13 cellular contexts compared by ENCODE assay signal in the genomic region with DNA sequence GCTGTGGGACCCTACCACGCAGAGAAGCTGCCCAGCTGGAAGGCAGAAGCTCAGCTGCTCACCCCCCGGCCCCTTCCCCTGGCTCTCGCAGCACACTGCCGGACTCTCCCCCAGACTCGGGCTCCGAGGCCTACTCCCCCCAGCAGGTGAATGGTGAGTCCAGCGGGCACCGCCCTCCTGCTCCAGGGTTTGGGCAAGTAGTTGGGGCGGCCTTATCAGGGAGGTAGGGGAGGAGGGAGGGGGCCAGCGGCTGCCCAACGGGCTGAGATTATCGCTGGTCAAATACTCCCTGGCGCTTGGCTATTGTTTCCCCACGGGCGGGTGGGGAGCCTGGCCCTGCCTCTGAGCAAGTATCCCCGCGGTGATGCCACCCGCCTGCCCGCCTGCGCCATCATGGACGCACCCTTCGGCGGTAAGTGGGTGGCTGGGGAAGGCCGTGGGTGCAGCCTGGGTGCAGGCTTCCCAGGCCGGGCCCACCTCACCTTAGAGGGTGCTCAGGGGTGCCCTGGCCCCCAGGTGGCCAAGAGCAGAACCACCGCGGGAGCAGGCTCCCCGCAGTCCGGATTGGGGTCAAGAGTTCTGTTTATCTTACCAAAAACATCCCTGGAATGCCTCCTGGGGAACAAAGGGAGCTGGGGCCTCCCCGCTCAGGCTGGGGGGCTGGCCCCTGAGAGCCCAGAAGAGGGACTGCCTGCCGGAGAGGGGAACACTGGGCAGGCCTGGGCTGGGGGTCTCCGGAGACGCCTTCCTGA. TPM values are rescaled to one million over a fixed set of nuclear protein-coding genes. Genes with fewer than 3 reads are reported as not detected.
DNase-seq lines count a peak whose midpoint lies in the region; ATAC-seq, FAIRE-seq and TF ChIP-seq lines count a peak whose summit lies in the region.
"Had no signal": no experiment of that assay in that cellular context is flagged by ENCODE, and none has a peak within 500 bp of the region (broad histone marks: within the 10 kb centered on the region; RNA-seq: fewer than 3 reads in every experiment).

No MANE protein-coding gene starts in this region.

- no peaks in the 10 kb centered on the region for H3K36me3 Mint-ChIP-seq in neural progenitor cell
- H3K36me3 Mint-ChIP-seq: activated naive CD4-positive, alpha-beta T cell treated with anti-CD3 and anti-CD28 coated beads, Interleukin-2, amount 50 U/mL, for 24 hours had no signal

- CTCF ChIA-PET in GM12878 (lab: Yijun Ruan, JAX) (interaction anchor here (1.0 kb wide), 1 partner anchor 36 kb away, joined by 3 read pairs; no protein-coding TSS in a partner anchor), HEK293T (lab: Yijun Ruan, JAX) (no interaction called here)

- RAD21 ChIA-PET in GM12878 (lab: Charles Lee; ENCODE audit: unreplicated experiment): no interaction called here

- TF ChIP-seq CTCF in GM12872 (IDR thresholded peaks at IDR 0.05; ENCODE audit: insufficient read depth, low read depth, low read length) (peak; percentile 32; the same call in 1 of the 3 replicates), GM12878 (IDR thresholded peaks at IDR 0.05 in 2 of 3, conservative IDR thresholded peaks at IDR 0.05 in 1 of 3; ENCODE audit: control insufficient read depth in 2 of 3, extremely low read depth in 1 of 3, insufficient read depth in 1 of 3, low read depth in 3 of 3, low read length in 3 of 3) (no peak), neural progenitor cell (IDR thresholded peaks at IDR 0.05) (peak; percentile 42), esophagus muscularis mucosa (IDR thresholded peaks at IDR 0.05) (no peak)

- no peak for DNase-seq in GM12878 (ENCODE audit: low read depth, low spot score)
- peak; percentile 63 for DNase-seq in neural progenitor cell (ENCODE audit: low spot score)
- no peak for DNase-seq in HEK293T (ENCODE audit: extremely low spot score)
- DNase-seq in activated CD4-positive, alpha-beta T cell treated with anti-CD3 and anti-CD28 coated beads, Interleukin-2, amount 50 U/mL, for 48 hours: no peak
- no peak for DNase-seq in esophagus muscularis mucosa (ENCODE audit: extremely low spot score)
- DNase-seq: activated CD4-positive, alpha-beta T cell treated with anti-CD3 and anti-CD28 coated beads for 48 hours; kidney; NCI-H2081 treated with DMSO at 0.1 percent for 48 hours; sigmoid colon had no signal

- TF ChIP-seq RAD21 in GM12878 (IDR thresholded peaks at IDR 0.05; ENCODE audit: insufficient read depth, low read depth, low read length): no peak

- POLR2A ChIA-PET in GM12878 (lab: Charles Lee) (no interaction called here), HEK293T (lab: Yijun Ruan, JAX) (no interaction called here)

- no peak overlapping the region for H3K4me3 Mint-ChIP-seq in neural progenitor cell
- H3K4me3 Mint-ChIP-seq: activated naive CD4-positive, alpha-beta T cell treated with anti-CD3 and anti-CD28 coated beads, Interleukin-2, amount 50 U/mL, for 24 hours had no signal

- in situ Hi-C loops in GM12878 (cut with MboI): no loop called here

- BruUV-seq in GM12878 (replicated peaks; lab: Mats Ljungman, UMichigan): no TSS peak

- H3K27ac Mint-ChIP-seq in neural progenitor cell: no peak overlapping the region
- H3K27ac Mint-ChIP-seq: activated naive CD4-positive, alpha-beta T cell treated with anti-CD3 and anti-CD28 coated beads, Interleukin-2, amount 50 U/mL, for 24 hours had no signal

- H3F3A ChIP-seq in neural progenitor cell (ENCODE audit: low read depth): no peaks in the 10 kb centered on the region

- no peaks in the 10 kb centered on the region for H3K9me3 Mint-ChIP-seq in neural progenitor cell
- H3K9me3 Mint-ChIP-seq: activated naive CD4-positive, alpha-beta T cell treated with anti-CD3 and anti-CD28 coated beads, Interleukin-2, amount 50 U/mL, for 24 hours had no signal

- no peaks in the 10 kb centered on the region for H4K20me1 ChIP-seq in GM12878 (ENCODE audit: control insufficient read depth, insufficient read depth)
- no peaks in the 10 kb centered on the region for H4K20me1 ChIP-seq in neural progenitor cell (ENCODE audit: low read depth)

- no peaks in the 10 kb centered on the region for H3K27me3 ChIP-seq in GM12878 (replicated peaks in 1 of 2; ENCODE audit: control insufficient read depth in 2 of 2, insufficient read depth in 2 of 2, low read length in 1 of 2)
- no peaks in the 10 kb centered on the region for H3K27me3 ChIP-seq in neural progenitor cell
- peaks cover 0 to 7% (median 0%) of the 10 kb centered on the region in 4 donors for H3K27me3 ChIP-seq in esophagus muscularis mucosa

- no peaks in the 10 kb centered on the region for H3K4me1 ChIP-seq in GM12878 (ENCODE audit: control insufficient read depth, insufficient read depth, low read length)
- H3K4me1 ChIP-seq in neural progenitor cell: peaks cover 14% of the 10 kb centered on the region
- peaks cover 0 to 7% (median 3%) of the 10 kb centered on the region in 4 donors for H3K4me1 ChIP-seq in esophagus muscularis mucosa
- H3K4me1 ChIP-seq: sigmoid colon had no signal

- intact Hi-C loops in GM12878 (cut with micrococcal nuclease; ENCODE audit: unreplicated experiment) (no loop called here), esophagus muscularis mucosa (cut with DNase I) (no loop called here)

- no peak overlapping the region for H2AFZ ChIP-seq in GM12878 (ENCODE audit: control insufficient read depth, low read depth, low read length)
- no peak overlapping the region for H2AFZ ChIP-seq in neural progenitor cell (replicated peaks)

- TF ChIP-seq EP300 in GM12878 (IDR thresholded peaks at IDR 0.05; ENCODE audit: borderline replicate concordance in 1 of 2, control insufficient read depth in 1 of 2, low read depth in 2 of 2, low read length in 2 of 2) (no peak), esophagus muscularis mucosa (IDR thresholded peaks at IDR 0.05) (no peak)

- H3K4me2 ChIP-seq in GM12878 (ENCODE audit: control insufficient read depth, insufficient read depth) (no peak overlapping the region), neural progenitor cell (peak overlapping the region; percentile 13)

- 67% methylated on average over 27 of the region's 33 CpGs for WGBS in GM12878 (ENCODE audit: insufficient coverage, insufficient replicate concordance, low lambda C conversion rate, missing lambda C conversion rate)
- 28% methylated on average over 8 of the region's 33 CpGs for WGBS in esophagus muscularis mucosa

- H3K4me1 Mint-ChIP-seq in neural progenitor cell: peaks cover 23% of the 10 kb centered on the region

- peak; percentile 44; the same call in 2 of the 3 replicates for ATAC-seq in GM12878

- FAIRE-seq in GM12878 (lab: Jason Lieb, UNC): no peak
- FAIRE-seq: endometrium, kidney had no signal

- H3K79me2 ChIP-seq in GM12878 (ENCODE audit: control insufficient read depth, insufficient read depth, low read length) (no peaks in the 10 kb centered on the region), neural progenitor cell (ENCODE audit: low read depth) (no peaks in the 10 kb centered on the region)

- peaks cover 5% of the 10 kb centered on the region for H3K27me3 Mint-ChIP-seq in neural progenitor cell (ENCODE audit: insufficient read depth, low read depth)
- H3K27me3 Mint-ChIP-seq: activated naive CD4-positive, alpha-beta T cell treated with anti-CD3 and anti-CD28 coated beads, Interleukin-2, amount 50 U/mL, for 24 hours had no signal

- H3K36me3 ChIP-seq in GM12878 (ENCODE audit: control insufficient read depth in 2 of 2, insufficient read depth in 2 of 2, low read length in 1 of 2) (no peaks in the 10 kb centered on the region), neural progenitor cell (no peaks in the 10 kb centered on the region), esophagus muscularis mucosa (no peaks in the 10 kb centered on the region)
- H3K36me3 ChIP-seq: sigmoid colon had no signal

- H3K9me3 ChIP-seq in GM12878 (replicated peaks; ENCODE audit: control insufficient read depth, insufficient read depth, low read length): no peaks in the 10 kb centered on the region
- no peaks in the 10 kb centered on the region for H3K9me3 ChIP-seq in neural progenitor cell (ENCODE audit: low read depth)
- H3K9me3 ChIP-seq in esophagus muscularis mucosa: no peaks in the 10 kb centered on the region
- H3K9me3 ChIP-seq: sigmoid colon had no signal

- H3K4me3 ChIP-seq in GM12878 (no peak overlapping the region), neural progenitor cell (no peak overlapping the region), esophagus muscularis mucosa (no peak overlapping the region)
- H3K4me3 ChIP-seq: sigmoid colon had no signal

- SMC1A ChIA-PET in GM12878 (lab: Charles Lee; ENCODE audit: uncharacterized antibody, unreplicated experiment): no interaction called here

- no peak for TF ChIP-seq POLR2A in GM12878 (IDR thresholded peaks at IDR 0.05; ENCODE audit: low read depth, low read length)
- no peak for TF ChIP-seq POLR2A in esophagus muscularis mucosa (IDR thresholded peaks at IDR 0.05; ENCODE audit: low read depth)

- H3K27ac ChIP-seq in GM12878 (ENCODE audit: control insufficient read depth, insufficient read depth): no peak overlapping the region
- H3K27ac ChIP-seq in neural progenitor cell: no peak overlapping the region
- no peak overlapping the region for H3K27ac ChIP-seq in esophagus muscularis mucosa (replicated peaks in 1 of 4)
- H3K27ac ChIP-seq: RWPE1, sigmoid colon had no signal

- H3K9ac ChIP-seq in GM12878 (ENCODE audit: control insufficient read depth, insufficient read depth, low read length) (no peak overlapping the region), neural progenitor cell (peak overlapping the region; percentile 32)

RNA-seq across cellular contexts. Expression of gene MYRF, which starts 16.9 kb away (rescaled TPM):
- total RNA-seq in GM12878 (2013; cell fraction: nucleolus; rRNA removed): 24.0 and 28.0 TPM in 2 replicates
- total RNA-seq in GM12878 (2014; rRNA removed) (1.0 and 1.1 TPM in 2 replicates), GM12878 (2014; rRNA removed; fragmentation: Illumina TruSeq; extraction: Trizol) (0.27 and 0.60 TPM in 2 replicates), GM12878 (2021) (2.0 and 3.1 TPM in 2 replicates), neural progenitor cell (ENCODE audit: low replicate concordance) (1.9 and 5.8 TPM in 2 replicates), esophagus muscularis mucosa (under 1 TPM; under 0.01 to 0.71 (median 0.40) TPM)
- 1.1 TPM for polyA plus RNA-seq in GM12878 (2011; ENCODE audit: low read depth)
- polyA plus RNA-seq in GM12878 (2011; rRNA removed) (9.6 and 15.6 TPM in 2 replicates), GM12878 (2014; fragmentation: Illumina TruSeq; extraction: Trizol) (0.93 and 1.2 TPM in 2 replicates), GM12878 (2014; fragmentation: Nextera tagmentation; extraction: Ambion mirVana) (under 1 TPM; 0.33 to 0.55 TPM), GM12878 (2014; rRNA removed) (1.7 TPM in 2 replicates), GM12878 (2016; fragmentation: Nextera tagmentation; extraction: Ambion mirVana) (under 1 TPM; 0.50 to 0.64 TPM)
- polyA plus RNA-seq in GM12878 (2011; cell fraction: cytosol; rRNA removed): 24.7 and 27.8 TPM in 2 replicates
- polyA plus RNA-seq in GM12878 (2011; cell fraction: nucleus; rRNA removed): 201 and 207 TPM in 2 replicates
- 1.7 and 2.1 TPM in 2 replicates for polyA plus RNA-seq in GM12878 (2012)
- polyA minus RNA-seq in GM12878 (2011; rRNA and poly(A)+ RNA removed): 14.6 and 28.9 TPM in 2 replicates
- polyA minus RNA-seq in GM12878 (2011; cell fraction: cytosol; rRNA and poly(A)+ RNA removed): 17.6 and 22.6 TPM in 2 replicates
- 38.2 and 54.2 TPM in 2 replicates for polyA minus RNA-seq in GM12878 (2011; cell fraction: nucleus; rRNA and poly(A)+ RNA removed)

RNA-seq across cellular contexts. Expression of gene TMEM258, which starts 23.1 kb away (rescaled TPM):
- total RNA-seq in GM12878 (2013; cell fraction: nucleolus; rRNA removed): 43.6 and 56.9 TPM in 2 replicates
- 233 and 251 TPM in 2 replicates for total RNA-seq in GM12878 (2014; rRNA removed)
- 202 and 218 TPM in 2 replicates for total RNA-seq in GM12878 (2014; rRNA removed; fragmentation: Illumina TruSeq; extraction: Trizol)
- 157 and 160 TPM in 2 replicates for total RNA-seq in GM12878 (2021)
- polyA plus RNA-seq in GM12878 (2011; ENCODE audit: low read depth): 130 TPM
- 373 and 532 TPM in 2 replicates for polyA plus RNA-seq in GM12878 (2011; rRNA removed)
- polyA plus RNA-seq in GM12878 (2011; cell fraction: cytosol; rRNA removed): 536 and 608 TPM in 2 replicates
- 121 and 202 TPM in 2 replicates for polyA plus RNA-seq in GM12878 (2011; cell fraction: nucleus; rRNA removed)
- polyA plus RNA-seq in GM12878 (2012): 400 and 645 TPM in 2 replicates
- polyA plus RNA-seq in GM12878 (2014; fragmentation: Illumina TruSeq; extraction: Trizol): 167 and 194 TPM in 2 replicates
- 100 to 1,000 TPM; 800 to 840 TPM for polyA plus RNA-seq in GM12878 (2014; fragmentation: Nextera tagmentation; extraction: Ambion mirVana)
- polyA plus RNA-seq in GM12878 (2014; rRNA removed): 252 and 261 TPM in 2 replicates
- polyA plus RNA-seq in GM12878 (2016; fragmentation: Nextera tagmentation; extraction: Ambion mirVana): 100 to 1,000 TPM; 390 to 393 TPM
- 208 and 236 TPM in 2 replicates for polyA minus RNA-seq in GM12878 (2011; rRNA and poly(A)+ RNA removed)
- polyA minus RNA-seq in GM12878 (2011; cell fraction: cytosol; rRNA and poly(A)+ RNA removed): 78.8 and 105 TPM in 2 replicates
- polyA minus RNA-seq in GM12878 (2011; cell fraction: nucleus; rRNA and poly(A)+ RNA removed): 58.0 and 65.3 TPM in 2 replicates
- 71.4 and 98.9 TPM in 2 replicates for total RNA-seq in neural progenitor cell (ENCODE audit: low replicate concordance)
- 10 to 100 TPM; 34.5 to 48.2 (median 43.8) TPM for total RNA-seq in esophagus muscularis mucosa

RNA-seq across cellular contexts. Expression of gene FEN1, which starts 23.4 kb away (rescaled TPM):
- 16.7 and 19.0 TPM in 2 replicates for total RNA-seq in GM12878 (2013; cell fraction: nucleolus; rRNA removed)
- total RNA-seq in GM12878 (2014; rRNA removed) (136 TPM in 2 replicates), GM12878 (2014; rRNA removed; fragmentation: Illumina TruSeq; extraction: Trizol) (117 and 135 TPM in 2 replicates), GM12878 (2021) (127 and 129 TPM in 2 replicates), neural progenitor cell (ENCODE audit: low replicate concordance) (51.8 and 68.9 TPM in 2 replicates), esophagus muscularis mucosa (10 to 100 TPM in 1 of 4 donors, 1 to 10 TPM in 3; 5.0 to 10.2 (median 7.5) TPM)
- polyA plus RNA-seq in GM12878 (2011; ENCODE audit: low read depth): 42.9 TPM
- polyA plus RNA-seq in GM12878 (2011; rRNA removed) (94.3 and 94.4 TPM in 2 replicates), GM12878 (2014; fragmentation: Illumina TruSeq; extraction: Trizol) (92.7 and 120 TPM in 2 replicates), GM12878 (2014; fragmentation: Nextera tagmentation; extraction: Ambion mirVana) (10 to 100 TPM; 54.8 to 99.9 TPM), GM12878 (2014; rRNA removed) (110 and 130 TPM in 2 replicates), GM12878 (2016; fragmentation: Nextera tagmentation; extraction: Ambion mirVana) (100 to 1,000 TPM; 281 to 282 TPM)
- 79.0 and 88.7 TPM in 2 replicates for polyA plus RNA-seq in GM12878 (2011; cell fraction: cytosol; rRNA removed)
- polyA plus RNA-seq in GM12878 (2011; cell fraction: nucleus; rRNA removed): 24.1 and 39.1 TPM in 2 replicates
- polyA plus RNA-seq in GM12878 (2012): 51.3 and 51.6 TPM in 2 replicates
- polyA minus RNA-seq in GM12878 (2011; rRNA and poly(A)+ RNA removed): 78.7 and 79.0 TPM in 2 replicates
- polyA minus RNA-seq in GM12878 (2011; cell fraction: cytosol; rRNA and poly(A)+ RNA removed): 31.3 and 34.8 TPM in 2 replicates
- polyA minus RNA-seq in GM12878 (2011; cell fraction: nucleus; rRNA and poly(A)+ RNA removed): 19.6 and 36.2 TPM in 2 replicates

RNA-seq across cellular contexts. Expression of gene FADS1, which starts 47.5 kb away (rescaled TPM):
- total RNA-seq in GM12878 (2013; cell fraction: nucleolus; rRNA removed): 70.4 and 77.9 TPM in 2 replicates
- 38.9 and 44.1 TPM in 2 replicates for total RNA-seq in GM12878 (2014; rRNA removed)
- total RNA-seq in GM12878 (2014; rRNA removed; fragmentation: Illumina TruSeq; extraction: Trizol): 37.5 and 42.3 TPM in 2 replicates
- total RNA-seq in GM12878 (2021): 45.5 and 49.2 TPM in 2 replicates
- 9.2 TPM for polyA plus RNA-seq in GM12878 (2011; ENCODE audit: low read depth)
- polyA plus RNA-seq in GM12878 (2011; rRNA removed): 69.1 and 73.9 TPM in 2 replicates
- polyA plus RNA-seq in GM12878 (2011; cell fraction: cytosol; rRNA removed): 58.3 and 63.7 TPM in 2 replicates
- polyA plus RNA-seq in GM12878 (2011; cell fraction: nucleus; rRNA removed): 41.9 and 45.9 TPM in 2 replicates
- polyA plus RNA-seq in GM12878 (2012): 13.8 and 20.9 TPM in 2 replicates
- polyA plus RNA-seq in GM12878 (2014; fragmentation: Illumina TruSeq; extraction: Trizol): 39.1 and 47.2 TPM in 2 replicates
- 10 to 100 TPM in 1 of 2 experiments, 1 to 10 TPM in 1; 8.8 to 14.6 TPM for polyA plus RNA-seq in GM12878 (2014; fragmentation: Nextera tagmentation; extraction: Ambion mirVana)
- polyA plus RNA-seq in GM12878 (2014; rRNA removed): 32.7 and 34.6 TPM in 2 replicates
- 10 to 100 TPM; 47.7 to 49.5 TPM for polyA plus RNA-seq in GM12878 (2016; fragmentation: Nextera tagmentation; extraction: Ambion mirVana)
- polyA minus RNA-seq in GM12878 (2011; rRNA and poly(A)+ RNA removed): 79.7 and 106 TPM in 2 replicates
- 32.2 and 57.0 TPM in 2 replicates for polyA minus RNA-seq in GM12878 (2011; cell fraction: cytosol; rRNA and poly(A)+ RNA removed)
- polyA minus RNA-seq in GM12878 (2011; cell fraction: nucleus; rRNA and poly(A)+ RNA removed): 33.6 and 63.5 TPM in 2 replicates
- total RNA-seq in neural progenitor cell (ENCODE audit: low replicate concordance): 163 and 184 TPM in 2 replicates
- 10 to 100 TPM; 20.2 to 26.0 (median 23.8) TPM for total RNA-seq in esophagus muscularis mucosa

RNA-seq across cellular contexts. Expression of gene FADS2, which starts 58.8 kb away (rescaled TPM):
- total RNA-seq in GM12878 (2013; cell fraction: nucleolus; rRNA removed): 213 and 225 TPM in 2 replicates
- total RNA-seq in GM12878 (2014; rRNA removed) (156 and 158 TPM in 2 replicates), GM12878 (2014; rRNA removed; fragmentation: Illumina TruSeq; extraction: Trizol) (142 and 152 TPM in 2 replicates), GM12878 (2021) (294 and 315 TPM in 2 replicates), neural progenitor cell (ENCODE audit: low replicate concordance) (233 and 407 TPM in 2 replicates), esophagus muscularis mucosa (10 to 100 TPM; 15.9 to 32.8 (median 28.0) TPM)
- polyA plus RNA-seq in GM12878 (2011; ENCODE audit: low read depth): 88.1 TPM
- polyA plus RNA-seq in GM12878 (2011; rRNA removed) (165 and 313 TPM in 2 replicates), GM12878 (2014; fragmentation: Illumina TruSeq; extraction: Trizol) (312 and 333 TPM in 2 replicates), GM12878 (2014; fragmentation: Nextera tagmentation; extraction: Ambion mirVana) (1 to 10 TPM; 3.3 to 6.4 TPM), GM12878 (2014; rRNA removed) (188 and 204 TPM in 2 replicates), GM12878 (2016; fragmentation: Nextera tagmentation; extraction: Ambion mirVana) (10 to 100 TPM; 92.1 to 92.7 TPM)
- 385 and 386 TPM in 2 replicates for polyA plus RNA-seq in GM12878 (2011; cell fraction: cytosol; rRNA removed)
- polyA plus RNA-seq in GM12878 (2011; cell fraction: nucleus; rRNA removed): 355 and 386 TPM in 2 replicates
- polyA plus RNA-seq in GM12878 (2012): 145 and 173 TPM in 2 replicates
- 615 and 704 TPM in 2 replicates for polyA minus RNA-seq in GM12878 (2011; rRNA and poly(A)+ RNA removed)
- 158 and 174 TPM in 2 replicates for polyA minus RNA-seq in GM12878 (2011; cell fraction: cytosol; rRNA and poly(A)+ RNA removed)
- 88.4 and 155 TPM in 2 replicates for polyA minus RNA-seq in GM12878 (2011; cell fraction: nucleus; rRNA and poly(A)+ RNA removed)

Comparison
In these comparisons a context has a peak if more than half of its experiments do, and no peak if none do; other contexts are left out.
1. CTCF ChIP-seq: peak in GM12872 (single experiment) and neural progenitor cell (single experiment); none in GM12878 (0 of 3) and esophagus muscularis mucosa (0 of 3).